Comparison of ENCODE assay signal across 25 cellular contexts in genomic region chr2:15648593-15649525, GRCh38.
"Had no signal": no experiment of that assay in that cellular context is flagged by ENCODE, and none has a peak within 500 bp of the region (broad histone marks: within the 10 kb centered on the region; RNA-seq: fewer than 3 reads in every experiment).

No MANE protein-coding gene starts in this region.

- FAIRE-seq: TTC549 had no signal

- DNase-seq: activated B cell treated with CpG ODN at 0.5 μM for 24 hours; activated CD4-positive, alpha-beta memory T cell treated with anti-CD3 and anti-CD28 coated beads for 36 hours; activated CD4-positive, alpha-beta T cell treated with anti-CD3 and anti-CD28 coated beads for 1 hour; activated CD4-positive, alpha-beta T cell treated with anti-CD3 and anti-CD28 coated beads, Interleukin-2, amount 10 ng/mL, durations not matched to agents 24 days and 14 days; activated CD8-positive, alpha-beta memory T cell treated with anti-CD3 and anti-CD28 coated beads for 24 hours; activated effector memory CD4-positive, alpha-beta T cell treated with anti-CD3 and anti-CD28 coated beads, Interleukin-2, amount 50 U/mL, for 16 hours; activated naive CD4-positive, alpha-beta T cell treated with Interleukin-2 at 50 U/mL for 16 hours; activated naive CD8-positive, alpha-beta T cell treated with anti-CD3 and anti-CD28 coated beads for 36 hours; activated T-cell treated with anti-CD3 and anti-CD28 coated beads, Interleukin-2, amount 50 U/mL, for 4 hours; caudate nucleus; MM.1S; NCI-H1105; NCI-H1436 treated with DMSO at 0.1 percent for 48 hours; NCI-H187; NCI-H2081; NCI-H510A treated with DMSO at 0.1 percent for 48 hours; NCI-H69; NK-92 treated with Interleukin-12 subunit alpha and Interleukin-12 subunit beta, amount 100 ng/mL, for 24 hours; OCI-M1; SHP77; T-helper 2 cell; T1000 had no signal

- H3K27me3 Mint-ChIP-seq: activated CD4-positive, alpha-beta memory T cell treated with anti-CD3 and anti-CD28 coated beads for 36 hours; activated CD4-positive, alpha-beta T cell treated with anti-CD3 and anti-CD28 coated beads, Interleukin-2, amount 10 ng/mL, durations not matched to agents 24 days and 14 days; activated naive CD8-positive, alpha-beta T cell treated with anti-CD3 and anti-CD28 coated beads for 36 hours had no signal

- H3K36me3 ChIP-seq: SJSA1 had no signal

- H3K36me3 Mint-ChIP-seq: activated CD4-positive, alpha-beta memory T cell treated with anti-CD3 and anti-CD28 coated beads for 36 hours; activated naive CD8-positive, alpha-beta T cell treated with anti-CD3 and anti-CD28 coated beads for 36 hours had no signal

- H3K9me3 Mint-ChIP-seq: activated B cell treated with CpG ODN at 0.5 μM for 24 hours; activated CD4-positive, alpha-beta memory T cell treated with anti-CD3 and anti-CD28 coated beads for 36 hours; activated CD4-positive, alpha-beta T cell treated with anti-CD3 and anti-CD28 coated beads, Interleukin-2, amount 10 ng/mL, durations not matched to agents 24 days and 14 days; activated naive CD8-positive, alpha-beta T cell treated with anti-CD3 and anti-CD28 coated beads for 36 hours; activated T-cell treated with anti-CD3 and anti-CD28 coated beads, Interleukin-2, amount 50 U/mL, for 4 hours had no signal

- H3K27me3 ChIP-seq: SJSA1 had no signal

- ATAC-seq: activated T-cell treated with anti-CD3 and anti-CD28 coated beads, Interleukin-2, amount 50 U/mL, for 4 hours; Panc1 had no signal

- H3K27ac Mint-ChIP-seq: activated B cell treated with CpG ODN at 0.5 μM for 24 hours; activated CD4-positive, alpha-beta memory T cell treated with anti-CD3 and anti-CD28 coated beads for 36 hours; activated CD4-positive, alpha-beta T cell treated with anti-CD3 and anti-CD28 coated beads, Interleukin-2, amount 10 ng/mL, durations not matched to agents 24 days and 14 days; activated naive CD8-positive, alpha-beta T cell treated with anti-CD3 and anti-CD28 coated beads for 36 hours had no signal

- H3K4me3 ChIP-seq: SJSA1 had no signal

- H3K4me1 Mint-ChIP-seq: activated CD4-positive, alpha-beta T cell treated with anti-CD3 and anti-CD28 coated beads, Interleukin-2, amount 10 ng/mL, durations not matched to agents 24 days and 14 days; activated naive CD8-positive, alpha-beta T cell treated with anti-CD3 and anti-CD28 coated beads for 36 hours had no signal

- H3K4me3 Mint-ChIP-seq: activated B cell treated with CpG ODN at 0.5 μM for 24 hours; activated CD4-positive, alpha-beta memory T cell treated with anti-CD3 and anti-CD28 coated beads for 36 hours; activated CD4-positive, alpha-beta T cell treated with anti-CD3 and anti-CD28 coated beads, Interleukin-2, amount 10 ng/mL, durations not matched to agents 24 days and 14 days; activated naive CD8-positive, alpha-beta T cell treated with anti-CD3 and anti-CD28 coated beads for 36 hours; activated T-cell treated with anti-CD3 and anti-CD28 coated beads, Interleukin-2, amount 50 U/mL, for 4 hours had no signal
